In genomic region chr5:1879292-1880263, GRCh38 we compare ENCODE assay signal across 1 cellular context.
TF ChIP-seq lines count a peak whose summit lies in the region.

No MANE protein-coding gene starts in this region.

TF ChIP-seq in GM23338, 12 proteins besides CTCF, POLR2A, EP300 and RAD21 (continued from another document):
- no peak for TF ChIP-seq ZNF462 (CRISPR knock-in tag; IDR thresholded peaks at IDR 0.05)
- no peak for TF ChIP-seq NANOG (IDR thresholded peaks at IDR 0.05; ENCODE audit: borderline replicate concordance)
TF ChIP-seq in GM23338: peak in this region for 3.
